Comparison of ENCODE assay signal across 14 cellular contexts in genomic region chr16:30574678-30575077, GRCh38. TPM values are rescaled to one million over a fixed set of nuclear protein-coding genes. Genes with fewer than 3 reads are reported as not detected.
DNase-seq lines count a peak whose midpoint lies in the region; ATAC-seq and TF ChIP-seq lines count a peak whose summit lies in the region.
"Had no signal": no experiment of that assay in that cellular context is flagged by ENCODE, and none has a peak within 500 bp of the region (broad histone marks: within the 10 kb centered on the region; RNA-seq: fewer than 3 reads in every experiment).

No MANE protein-coding gene starts in this region.

- no peak overlapping the region for H3K4me3 Mint-ChIP-seq in stimulated activated naive CD8-positive, alpha-beta T cell treated with anti-CD3 and anti-CD28 coated beads, Interleukin-15, Interleukin-2, amounts not matched to agents 100 ng/mL and 50 ng/mL, for 24 hours
- peak overlapping the region; percentile 42 for H3K4me3 Mint-ChIP-seq in type B pancreatic cell
- H3K4me3 Mint-ChIP-seq: activated CD8-positive, alpha-beta T cell treated with anti-CD3 and anti-CD28 coated beads for 36 hours; mesothelial cell of epicardium; neural progenitor cell had no signal

- H3K36me3 Mint-ChIP-seq in stimulated activated naive CD8-positive, alpha-beta T cell treated with anti-CD3 and anti-CD28 coated beads, Interleukin-15, Interleukin-2, amounts not matched to agents 100 ng/mL and 50 ng/mL, for 24 hours (ENCODE audit: low read depth), result peaks cover 11% of the 10 kb centered on the region
- peaks cover 8% of the 10 kb centered on the region for H3K36me3 Mint-ChIP-seq in type B pancreatic cell
- H3K36me3 Mint-ChIP-seq: neural progenitor cell had no signal

- TF ChIP-seq CTCF in type B pancreatic cell (conservative IDR thresholded peaks at IDR 0.05), result no peak

- H3K4me1 Mint-ChIP-seq in stimulated activated naive CD8-positive, alpha-beta T cell treated with anti-CD3 and anti-CD28 coated beads, Interleukin-15, Interleukin-2, amounts not matched to agents 100 ng/mL and 50 ng/mL, for 24 hours (ENCODE audit: low read depth), result peaks cover 42% of the 10 kb centered on the region
- H3K4me1 Mint-ChIP-seq in type B pancreatic cell (ENCODE audit: unreplicated experiment), result peaks cover 18% of the 10 kb centered on the region

- no peaks in the 10 kb centered on the region for H3K9me3 Mint-ChIP-seq in stimulated activated naive CD8-positive, alpha-beta T cell treated with anti-CD3 and anti-CD28 coated beads, Interleukin-15, Interleukin-2, amounts not matched to agents 100 ng/mL and 50 ng/mL, for 24 hours
- H3K9me3 Mint-ChIP-seq in type B pancreatic cell, result no peaks in the 10 kb centered on the region
- H3K9me3 Mint-ChIP-seq: activated CD8-positive, alpha-beta T cell treated with anti-CD3 and anti-CD28 coated beads for 36 hours; mesothelial cell of epicardium; neural progenitor cell had no signal

- ATAC-seq in stimulated activated naive CD8-positive, alpha-beta T cell treated with anti-CD3 and anti-CD28 coated beads, Interleukin-15, Interleukin-2, amounts not matched to agents 100 U/mL and 50 U/mL, for 24 hours, result no peak
- ATAC-seq: activated CD8-positive, alpha-beta T cell treated with anti-CD3 and anti-CD28 coated beads for 36 hours; gastrocnemius medialis; left colon; psoas muscle had no signal

- no peaks in the 10 kb centered on the region for H3K27me3 Mint-ChIP-seq in stimulated activated naive CD8-positive, alpha-beta T cell treated with anti-CD3 and anti-CD28 coated beads, Interleukin-15, Interleukin-2, amounts not matched to agents 100 ng/mL and 50 ng/mL, for 24 hours
- no peaks in the 10 kb centered on the region for H3K27me3 Mint-ChIP-seq in type B pancreatic cell
- H3K27me3 Mint-ChIP-seq: activated CD8-positive, alpha-beta T cell treated with anti-CD3 and anti-CD28 coated beads for 36 hours had no signal

- DNase-seq in stimulated activated naive CD8-positive, alpha-beta T cell treated with anti-CD3 and anti-CD28 coated beads, Interleukin-15, Interleukin-2, amounts not matched to agents 100 U/mL and 50 U/mL, for 24 hours, result no peak
- no peak for DNase-seq in type B pancreatic cell (ENCODE audit: extremely low spot score, unreplicated experiment)
- no peak for DNase-seq in NCI-H2029 (lab: John Stamatoyannopoulos, UW)
- DNase-seq: activated CD8-positive, alpha-beta T cell treated with anti-CD3 and anti-CD28 coated beads for 36 hours; gastrocnemius medialis; H7; left colon; NCI-H187 treated with DMSO at 0.1 percent for 48 hours; psoas muscle; stimulated activated CD4-positive, alpha-beta T cell treated with anti-CD3 and anti-CD28 coated beads, Interleukin-4, amount 100 ng/mL, for 4 hours; stimulated activated CD8-positive, alpha-beta memory T cell treated with anti-CD3 and anti-CD28 coated beads, Interleukin-4, amount 100 ng/mL, for 48 hours had no signal

- peak overlapping the region; percentile 22 for H3K27ac Mint-ChIP-seq in stimulated activated naive CD8-positive, alpha-beta T cell treated with anti-CD3 and anti-CD28 coated beads, Interleukin-15, Interleukin-2, amounts not matched to agents 100 ng/mL and 50 ng/mL, for 24 hours
- peak overlapping the region; percentile 6 for H3K27ac Mint-ChIP-seq in type B pancreatic cell
- H3K27ac Mint-ChIP-seq: activated CD8-positive, alpha-beta T cell treated with anti-CD3 and anti-CD28 coated beads for 36 hours; mesothelial cell of epicardium; neural progenitor cell had no signal

RNA-seq across cellular contexts. Expression of gene ZNF688, which starts 3.2 kb away (rescaled TPM):
- total RNA-seq in type B pancreatic cell (ENCODE audit: low replicate concordance), result 9.8 and 14.3 TPM in 2 replicates

RNA-seq across cellular contexts. Expression of gene ZNF785, which starts 10.8 kb away (rescaled TPM):
- 22.4 and 29.1 TPM in 2 replicates for total RNA-seq in type B pancreatic cell (ENCODE audit: low replicate concordance)

RNA-seq across cellular contexts. Expression of gene ZNF764, which starts 16.5 kb away (rescaled TPM):
- total RNA-seq in type B pancreatic cell (ENCODE audit: low replicate concordance), result 16.8 and 20.2 TPM in 2 replicates

RNA-seq across cellular contexts. Expression of gene ZNF689, which starts 35.5 kb away (rescaled TPM):
- total RNA-seq in type B pancreatic cell (ENCODE audit: low replicate concordance), result 8.1 and 14.9 TPM in 2 replicates

RNA-seq across cellular contexts. Expression of gene ZNF747, which starts 40.0 kb away (rescaled TPM):
- total RNA-seq in type B pancreatic cell (ENCODE audit: low replicate concordance), result 9.3 and 11.4 TPM in 2 replicates
